In genomic region chr4:119629142-119629471, GRCh38 we compare ENCODE assay signal across 8 cellular contexts. TPM values are rescaled to one million over a fixed set of nuclear protein-coding genes. Genes with fewer than 3 reads are reported as not detected.
A peak's percentile ranks its signal among the peaks of the same experiment; 100 is the strongest.
DNase-seq lines count a peak whose midpoint lies in the region; ATAC-seq, FAIRE-seq and TF ChIP-seq lines count a peak whose summit lies in the region.

No MANE protein-coding gene starts in this region.

- H3K79me2 ChIP-seq in astrocyte (ENCODE audit: insufficient read depth, low read length) = peaks cover 25% of the 10 kb centered on the region

- peak overlapping the region; percentile 95 for H2AFZ ChIP-seq in astrocyte (ENCODE audit: low read depth, low read length)

- TF ChIP-seq POLR2A in upper lobe of left lung (IDR thresholded peaks at IDR 0.05) = no peak

- H3K27me3 ChIP-seq in astrocyte (ENCODE audit: insufficient read depth, low read length) (no peaks in the 10 kb centered on the region), left lung (peaks cover 0 to 58% of the 10 kb centered on the region in 2 donors), upper lobe of left lung (no peaks in the 10 kb centered on the region)

- no peaks in the 10 kb centered on the region for H4K20me1 ChIP-seq in astrocyte (ENCODE audit: insufficient read depth, low read length)

- FAIRE-seq in astrocyte (lab: Jason Lieb, UNC) = no peak

- no peak for TF ChIP-seq EP300 in upper lobe of left lung (IDR thresholded peaks at IDR 0.05)

- H3K27ac Mint-ChIP-seq in activated naive CD4-positive, alpha-beta T cell treated with anti-CD3 and anti-CD28 coated beads, Interleukin-2, amount 10 ng/mL, durations not matched to agents 7 days and 5 days = no peak overlapping the region
- H3K27ac Mint-ChIP-seq in astrocyte (ENCODE audit: unreplicated experiment) = no peak overlapping the region

- H3K9me3 ChIP-seq in astrocyte (ENCODE audit: insufficient read depth, low read depth, low read length) (no peaks in the 10 kb centered on the region), left lung (no peaks in the 10 kb centered on the region), upper lobe of left lung (no peaks in the 10 kb centered on the region)

- H3K4me1 Mint-ChIP-seq in activated naive CD4-positive, alpha-beta T cell treated with anti-CD3 and anti-CD28 coated beads, Interleukin-2, amount 10 ng/mL, durations not matched to agents 7 days and 5 days = peaks cover 23% of the 10 kb centered on the region
- H3K4me1 Mint-ChIP-seq in astrocyte (ENCODE audit: low read depth, unreplicated experiment) = peaks cover 10% of the 10 kb centered on the region

- H3K27me3 Mint-ChIP-seq in activated naive CD4-positive, alpha-beta T cell treated with anti-CD3 and anti-CD28 coated beads, Interleukin-2, amount 10 ng/mL, durations not matched to agents 7 days and 5 days = peaks cover 43% of the 10 kb centered on the region
- peaks cover 2% of the 10 kb centered on the region for H3K27me3 Mint-ChIP-seq in astrocyte (ENCODE audit: low read depth, unreplicated experiment)

- no peak for DNase-seq in activated naive CD4-positive, alpha-beta T cell treated with anti-CD3 and anti-CD28 coated beads, Interleukin-2, amount 10 ng/mL, durations not matched to agents 7 days and 5 days
- no peak for DNase-seq in activated naive CD4-positive, alpha-beta T cell treated with Interleukin-2 at 50 U/mL for 16 hours
- DNase-seq in astrocyte (ENCODE audit: low read depth) (no peak), left lung (no peak), upper lobe of left lung (no peak), HPDE6-E6E7 (ENCODE audit: extremely low spot score) (no peak), anterior cingulate cortex (lab: John Stamatoyannopoulos, UW) (no peak)

- H3K27ac ChIP-seq in astrocyte (ENCODE audit: low read depth, low read length) = peak overlapping the region; percentile 68
- peak overlapping the region; percentile 84 to 88 for H3K27ac ChIP-seq in left lung
- peak overlapping the region; percentile 82 to 93 (median 86) for H3K27ac ChIP-seq in upper lobe of left lung

- 2 to 3% methylated on average over 12 of the region's 12 CpGs for WGBS in upper lobe of left lung, 2 donors

- ATAC-seq in HG03175 (IDR thresholded peaks at IDR 0.05; ENCODE audit: unreplicated experiment) (peak; percentile 24), left lung (peak; percentile 21), upper lobe of left lung (ENCODE audit: low FRiP score in 2 of 2) (peak; percentile 46 to 51)

- CTCF ChIA-PET in activated naive CD4-positive, alpha-beta T cell treated with anti-CD3 and anti-CD28 coated beads, Interleukin-2, amount 10 ng/mL, durations not matched to agents 7 days and 5 days (lab: Charles Lee) = interaction anchor here (0.7 to 2.9 kb wide), 16 partner anchors 8 to 648 kb away, joined by 3 to 26 read pairs (median 4); no protein-coding TSS in a partner anchor

- intact Hi-C loops in left lung (cut with DNase I) = loop anchor here in 1 of 2 donors (5.0 to 10.0 kb wide), 2 partner anchors 64 to 423 kb away; no protein-coding TSS in a partner anchor

- H3K36me3 ChIP-seq in astrocyte (ENCODE audit: insufficient read depth, low read length) (no peaks in the 10 kb centered on the region), left lung (no peaks in the 10 kb centered on the region), upper lobe of left lung (no peaks in the 10 kb centered on the region)

- H3K4me3 ChIP-seq in astrocyte (ENCODE audit: insufficient read depth, low read depth, low read length) (peak overlapping the region; percentile 77), left lung (peak overlapping the region; percentile 72 to 84), upper lobe of left lung (peak overlapping the region; percentile 8 to 92 (median 70))

- no peaks in the 10 kb centered on the region for H3K36me3 Mint-ChIP-seq in activated naive CD4-positive, alpha-beta T cell treated with anti-CD3 and anti-CD28 coated beads, Interleukin-2, amount 10 ng/mL, durations not matched to agents 7 days and 5 days
- no peaks in the 10 kb centered on the region for H3K36me3 Mint-ChIP-seq in astrocyte (ENCODE audit: low read depth, unreplicated experiment)

- TF ChIP-seq CTCF in astrocyte (IDR thresholded peaks at IDR 0.05; ENCODE audit: insufficient read depth, low read depth, low read length) (no peak), left lung (IDR thresholded peaks at IDR 0.05) (no peak), upper lobe of left lung (IDR thresholded peaks at IDR 0.05) (no peak)

- H3K4me3 Mint-ChIP-seq in activated naive CD4-positive, alpha-beta T cell treated with anti-CD3 and anti-CD28 coated beads, Interleukin-2, amount 10 ng/mL, durations not matched to agents 7 days and 5 days = peak overlapping the region; percentile 76
- peak overlapping the region; percentile 80 for H3K4me3 Mint-ChIP-seq in astrocyte (ENCODE audit: unreplicated experiment)

- H3K4me2 ChIP-seq in astrocyte (ENCODE audit: low read length) = peak overlapping the region; percentile 89

- H3K9ac ChIP-seq in astrocyte (ENCODE audit: low read length) = peak overlapping the region; percentile 83

- peaks cover 12% of the 10 kb centered on the region for H3K4me1 ChIP-seq in astrocyte (ENCODE audit: insufficient read depth, low read length)
- peaks cover 0 to 25% of the 10 kb centered on the region in 2 donors for H3K4me1 ChIP-seq in left lung
- H3K4me1 ChIP-seq in upper lobe of left lung = peaks cover 3 to 25% (median 10%) of the 10 kb centered on the region in 4 donors

- no peaks in the 10 kb centered on the region for H3K9me3 Mint-ChIP-seq in activated naive CD4-positive, alpha-beta T cell treated with anti-CD3 and anti-CD28 coated beads, Interleukin-2, amount 10 ng/mL, durations not matched to agents 7 days and 5 days
- H3K9me3 Mint-ChIP-seq in astrocyte (ENCODE audit: unreplicated experiment) = no peaks in the 10 kb centered on the region

RNA-seq across cellular contexts. Expression of gene PDE5A, which starts 0.5 kb away (rescaled TPM):
- total RNA-seq in astrocyte (2.2 and 3.6 TPM in 2 replicates), left lung (10 to 100 TPM; 26.7 to 46.6 TPM), upper lobe of left lung (10 to 100 TPM; 17.2 to 37.8 (median 22.3) TPM)
